1 cellular context compared by ENCODE assay signal in the genomic region with DNA sequence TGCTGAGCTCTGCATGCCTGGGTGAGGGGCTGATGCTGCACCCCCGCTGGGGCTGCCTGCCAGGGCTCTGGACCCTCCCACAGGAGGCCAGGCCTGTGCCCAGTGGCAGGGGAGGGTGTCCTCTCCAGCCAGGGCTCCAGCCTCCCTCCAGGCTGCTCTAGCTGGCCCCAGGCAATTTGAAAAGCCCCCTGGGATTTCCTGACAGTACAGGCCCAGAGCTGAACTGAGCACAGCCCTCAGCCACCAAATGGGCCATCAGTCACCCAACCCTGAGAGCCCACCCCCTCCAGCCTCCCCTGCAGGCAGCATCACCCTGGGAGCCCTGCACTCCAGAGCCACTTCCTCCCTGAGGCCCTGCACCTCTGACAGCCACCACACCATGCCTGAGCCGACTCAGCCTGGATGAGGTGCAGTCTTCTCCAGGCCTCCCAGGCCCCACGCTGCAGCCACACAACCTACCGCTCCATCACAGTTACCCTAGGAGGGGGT.
TF ChIP-seq lines count a peak whose summit lies in the region.

No MANE protein-coding gene starts in this region.

TF ChIP-seq in SK-N-SH, 30 proteins besides CTCF, POLR2A, EP300 and RAD21 (continued from another document):
- TF ChIP-seq, protein P1, sequence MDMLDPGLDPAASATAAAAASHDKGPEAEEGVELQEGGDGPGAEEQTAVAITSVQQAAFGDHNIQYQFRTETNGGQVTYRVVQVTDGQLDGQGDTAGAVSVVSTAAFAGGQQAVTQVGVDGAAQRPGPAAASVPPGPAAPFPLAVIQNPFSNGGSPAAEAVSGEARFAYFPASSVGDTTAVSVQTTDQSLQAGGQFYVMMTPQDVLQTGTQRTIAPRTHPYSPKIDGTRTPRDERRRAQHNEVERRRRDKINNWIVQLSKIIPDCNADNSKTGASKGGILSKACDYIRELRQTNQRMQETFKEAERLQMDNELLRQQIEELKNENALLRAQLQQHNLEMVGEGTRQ (IDR thresholded peaks at IDR 0.05; ENCODE audit: borderline replicate concordance, low read depth, low read length): no peak
